1 cellular context compared by ENCODE assay signal in genomic region chr12:87336814-87337336, GRCh38.
TF ChIP-seq lines count a peak whose summit lies in the region.

No MANE protein-coding gene starts in this region.

TF ChIP-seq in SK-N-SH, 30 proteins besides CTCF, POLR2A, EP300 and RAD21 (continued from another document):
- TF ChIP-seq, protein P1, sequence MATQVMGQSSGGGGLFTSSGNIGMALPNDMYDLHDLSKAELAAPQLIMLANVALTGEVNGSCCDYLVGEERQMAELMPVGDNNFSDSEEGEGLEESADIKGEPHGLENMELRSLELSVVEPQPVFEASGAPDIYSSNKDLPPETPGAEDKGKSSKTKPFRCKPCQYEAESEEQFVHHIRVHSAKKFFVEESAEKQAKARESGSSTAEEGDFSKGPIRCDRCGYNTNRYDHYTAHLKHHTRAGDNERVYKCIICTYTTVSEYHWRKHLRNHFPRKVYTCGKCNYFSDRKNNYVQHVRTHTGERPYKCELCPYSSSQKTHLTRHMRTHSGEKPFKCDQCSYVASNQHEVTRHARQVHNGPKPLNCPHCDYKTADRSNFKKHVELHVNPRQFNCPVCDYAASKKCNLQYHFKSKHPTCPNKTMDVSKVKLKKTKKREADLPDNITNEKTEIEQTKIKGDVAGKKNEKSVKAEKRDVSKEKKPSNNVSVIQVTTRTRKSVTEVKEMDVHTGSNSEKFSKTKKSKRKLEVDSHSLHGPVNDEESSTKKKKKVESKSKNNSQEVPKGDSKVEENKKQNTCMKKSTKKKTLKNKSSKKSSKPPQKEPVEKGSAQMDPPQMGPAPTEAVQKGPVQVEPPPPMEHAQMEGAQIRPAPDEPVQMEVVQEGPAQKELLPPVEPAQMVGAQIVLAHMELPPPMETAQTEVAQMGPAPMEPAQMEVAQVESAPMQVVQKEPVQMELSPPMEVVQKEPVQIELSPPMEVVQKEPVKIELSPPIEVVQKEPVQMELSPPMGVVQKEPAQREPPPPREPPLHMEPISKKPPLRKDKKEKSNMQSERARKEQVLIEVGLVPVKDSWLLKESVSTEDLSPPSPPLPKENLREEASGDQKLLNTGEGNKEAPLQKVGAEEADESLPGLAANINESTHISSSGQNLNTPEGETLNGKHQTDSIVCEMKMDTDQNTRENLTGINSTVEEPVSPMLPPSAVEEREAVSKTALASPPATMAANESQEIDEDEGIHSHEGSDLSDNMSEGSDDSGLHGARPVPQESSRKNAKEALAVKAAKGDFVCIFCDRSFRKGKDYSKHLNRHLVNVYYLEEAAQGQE (IDR thresholded peaks at IDR 0.05; ENCODE audit: low read depth, low read length) = no peak
- TF ChIP-seq TCF12 (IDR thresholded peaks at IDR 0.05) = peak; percentile 88
- no peak for TF ChIP-seq EZH2phosphoT487 (IDR thresholded peaks at IDR 0.05; ENCODE audit: borderline replicate concordance, low read depth)
- no peak for TF ChIP-seq MXI1 (IDR thresholded peaks at IDR 0.05; ENCODE audit: low read depth, low read length)
- TF ChIP-seq ZBTB33 (IDR thresholded peaks at IDR 0.05; ENCODE audit: borderline replicate concordance, low read depth) = no peak
- no peak for TF ChIP-seq TAF1 (IDR thresholded peaks at IDR 0.05; ENCODE audit: borderline replicate concordance, low read depth, low read length)
